ENCODE assay signal across 24 cellular contexts in genomic region chr18:65755616-65756015, GRCh38. TPM values are rescaled to one million over a fixed set of nuclear protein-coding genes. Genes with fewer than 3 reads are reported as not detected.
A peak's percentile ranks its signal among the peaks of the same experiment; 100 is the strongest.
DNase-seq lines count a peak whose midpoint lies in the region; ATAC-seq and TF ChIP-seq lines count a peak whose summit lies in the region.
"Had no signal": no experiment of that assay in that cellular context is flagged by ENCODE, and none has a peak within 500 bp of the region (broad histone marks: within the 10 kb centered on the region; RNA-seq: fewer than 3 reads in every experiment).

No MANE protein-coding gene starts in this region.

- H3K36me3 Mint-ChIP-seq in brain (no peaks in the 10 kb centered on the region), HFFc6 (ENCODE audit: low read depth) (no peaks in the 10 kb centered on the region)
- H3K36me3 Mint-ChIP-seq: CD8-positive, alpha-beta T cell; T-cell had no signal

- peaks cover 6% of the 10 kb centered on the region for H3K27me3 Mint-ChIP-seq in brain
- H3K27me3 Mint-ChIP-seq in HFFc6 (ENCODE audit: insufficient read depth), result no peaks in the 10 kb centered on the region; the same call in 1 of the 2 replicates

- H3K4me3 Mint-ChIP-seq in brain (peak overlapping the region in 4 of 5 experiments; percentile 26 to 72 (median 34)), HFFc6 (no peak overlapping the region)
- H3K4me3 Mint-ChIP-seq: CD8-positive, alpha-beta T cell; T-cell; T-helper 2 cell treated with Interferon-gamma antibody and Interleukin-4, amounts not matched to agents 5 μg/mL and 100 μg/mL, for 36 hours had no signal

- H3K9me3 Mint-ChIP-seq in brain (no peaks in the 10 kb centered on the region), HFFc6 (peaks cover 18% of the 10 kb centered on the region)
- H3K9me3 Mint-ChIP-seq: T-helper 2 cell treated with Interferon-gamma antibody and Interleukin-4, amounts not matched to agents 5 μg/mL and 100 μg/mL, for 36 hours had no signal

- TF ChIP-seq CTCF in brain (conservative IDR thresholded peaks at IDR 0.05), result no peak
- TF ChIP-seq CTCF in HFFc6 (IDR thresholded peaks at IDR 0.05), result no peak

- peak; percentile 18 for DNase-seq in NCI-H1092 treated with DMSO at 0.1 percent for 48 hours (lab: John Stamatoyannopoulos, UW)
- DNase-seq in NCI-H1092 (lab: John Stamatoyannopoulos, UW), result no peak
- peak; percentile 42 for DNase-seq in NCI-H69 (lab: John Stamatoyannopoulos, UW)
- DNase-seq in HFFc6, result no peak
- no peak for DNase-seq in RKO (ENCODE audit: low spot score)
- DNase-seq: AML-193; Calu3; CD8-positive, alpha-beta T cell; DMS79; KG1; MV-4-11; NCI-H1417; NCI-H187 treated with DMSO at 0.1 percent for 48 hours; NCI-H2107; NCI-H82; SIG-M5; T-cell had no signal

- H3K27ac Mint-ChIP-seq in brain, result peak overlapping the region in 3 of 5 experiments; percentile 13 to 25 (median 19)
- H3K27ac Mint-ChIP-seq in HFFc6, result no peak overlapping the region
- H3K27ac Mint-ChIP-seq: CD8-positive, alpha-beta T cell; T-cell; T-helper 2 cell treated with Interferon-gamma antibody and Interleukin-4, amounts not matched to agents 5 μg/mL and 100 μg/mL, for 36 hours had no signal

- H3K4me1 Mint-ChIP-seq in brain (peaks cover 56% of the 10 kb centered on the region), HFFc6 (ENCODE audit: low read depth) (no peaks in the 10 kb centered on the region)
- H3K4me1 Mint-ChIP-seq: T-cell had no signal

- no peak for ATAC-seq in GM18873 (IDR thresholded peaks at IDR 0.05; ENCODE audit: low FRiP score, unreplicated experiment)
- ATAC-seq: CD8-positive, alpha-beta T cell; SK-N-SH treated with all-trans-retinoic acid at 6 μM for 48 hours; T-cell had no signal

RNA-seq across cellular contexts. Expression of gene CDH7, which starts 4.8 kb away (rescaled TPM):
- 0.10 TPM for polyA plus RNA-seq in brain (ENCODE audit: insufficient read depth, low read depth, low replicate concordance)
- not detected for total RNA-seq in HFFc6 (2021; fragmentation: NEBNext Ultra II Directional; extraction: Animal tissue kit (Norgen Biotek cat#: 25700))
- total RNA-seq: A172; Calu3; CD8-positive, alpha-beta T cell; RPMI7951; T-cell had no signal
- polyA plus RNA-seq: AG04450 had no signal

Comparison
In these comparisons a context has a peak if more than half of its experiments do, and no peak if none do; other contexts are left out.
1. DNase-seq: peak in NCI-H1092 treated with DMSO at 0.1 percent for 48 hours (single experiment) and NCI-H69 (single experiment); none in NCI-H1092 (single experiment), HFFc6 (single experiment) and RKO (single experiment).